Comparison of ENCODE assay signal across 22 cellular contexts in the genomic region with DNA sequence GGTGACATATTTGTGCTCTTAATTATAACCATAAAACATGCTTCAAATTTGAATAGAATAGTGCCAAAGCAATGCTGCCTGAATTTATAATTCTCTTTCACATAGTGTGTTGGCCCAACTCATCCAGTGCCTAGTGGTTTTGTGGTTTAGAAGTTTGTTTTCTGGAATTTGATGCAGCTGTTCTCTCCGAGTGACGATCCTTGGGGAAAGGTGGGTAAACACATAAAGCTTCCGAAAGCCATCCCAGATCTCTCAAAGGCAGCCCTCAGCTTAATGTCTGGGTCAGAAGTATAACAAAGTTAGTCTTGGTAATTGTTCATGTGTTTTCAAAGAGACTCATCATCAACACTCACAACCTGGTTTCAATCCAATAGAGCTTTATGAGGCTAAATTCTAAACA.
"Had no signal": no experiment of that assay in that cellular context is flagged by ENCODE, and none has a peak within 500 bp of the region (broad histone marks: within the 10 kb centered on the region; RNA-seq: fewer than 3 reads in every experiment).

No MANE protein-coding gene starts in this region.

- H3K27ac ChIP-seq: epithelial cell of prostate, gastroesophageal sphincter, heart right ventricle, pancreas, sigmoid colon, tibial nerve, vagina, WERI-Rb-1 had no signal

- H3K4me3 ChIP-seq: gastroesophageal sphincter, heart right ventricle, lung, pancreas, sigmoid colon, tibial nerve, vagina had no signal

- H3K9me3 ChIP-seq: gastroesophageal sphincter, pancreas, sigmoid colon, tibial nerve, vagina had no signal

- DNase-seq: activated CD4-positive, alpha-beta T cell treated with anti-CD3 and anti-CD28 coated beads for 48 hours; activated CD8-positive, alpha-beta T cell treated with anti-CD3 and anti-CD28 coated beads for 36 hours; activated gamma-delta T cell; activated T-cell treated with anti-CD3 and anti-CD28 coated beads, Interleukin-2, amount 50 U/mL, for 4 hours; dermis blood vessel endothelial cell; effector memory CD8-positive, alpha-beta T cell; left colon; midbrain; naive B cell; pancreas; sigmoid colon; stimulated activated CD4-positive, alpha-beta T cell treated with anti-CD3 and anti-CD28 coated beads, Interleukin-4, amount 100 ng/mL, for 24 hours; stimulated activated naive CD4-positive, alpha-beta T cell; T-helper 17 cell; WERI-Rb-1 had no signal

- H3K4me1 ChIP-seq: gastroesophageal sphincter, pancreas, sigmoid colon, tibial nerve, vagina had no signal

- H3K36me3 ChIP-seq: gastroesophageal sphincter, heart right ventricle, pancreas, sigmoid colon, tibial nerve, vagina, WERI-Rb-1 had no signal

- ATAC-seq: activated CD8-positive, alpha-beta T cell treated with anti-CD3 and anti-CD28 coated beads for 36 hours; activated naive CD4-positive, alpha-beta T cell treated with anti-CD3 and anti-CD28 coated beads, Interleukin-2, amount 50 U/mL, for 72 hours; activated T-cell treated with anti-CD3 and anti-CD28 coated beads, Interleukin-2, amount 50 U/mL, for 4 hours; effector memory CD8-positive, alpha-beta T cell; gastroesophageal sphincter; left colon; pancreas; T-helper 17 cell had no signal

- H3K27me3 ChIP-seq: gastroesophageal sphincter, heart right ventricle, pancreas, sigmoid colon, tibial nerve, vagina had no signal
